In the genomic region with DNA sequence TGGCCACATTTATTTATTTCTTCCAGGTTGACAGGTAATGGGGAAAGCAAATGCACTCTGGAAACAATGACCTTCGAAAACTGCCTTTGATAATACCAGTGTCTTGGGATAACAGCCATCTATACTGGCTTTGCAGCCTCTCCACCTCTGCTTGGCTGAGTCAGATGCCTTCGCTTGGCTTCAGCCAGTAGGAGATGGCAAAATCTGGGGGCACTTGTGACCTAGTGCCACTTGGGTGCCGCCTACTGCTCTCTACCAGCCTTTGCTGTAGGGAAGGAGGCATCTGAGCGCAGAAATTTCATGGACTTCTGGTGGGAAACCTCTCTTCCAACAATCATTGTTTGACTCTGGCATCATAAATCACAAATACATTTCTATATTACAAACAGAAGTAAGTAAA, we compare ENCODE assay signal across 15 cellular contexts. TPM values are rescaled to one million over a fixed set of nuclear protein-coding genes. Genes with fewer than 3 reads are reported as not detected.
DNase-seq lines count a peak whose midpoint lies in the region; ATAC-seq and TF ChIP-seq lines count a peak whose summit lies in the region.
"Had no signal": no experiment of that assay in that cellular context is flagged by ENCODE, and none has a peak within 500 bp of the region (broad histone marks: within the 10 kb centered on the region; RNA-seq: fewer than 3 reads in every experiment).

No MANE protein-coding gene starts in this region.

- TF ChIP-seq POLR2A in esophagus squamous epithelium (IDR thresholded peaks at IDR 0.05), result peak in 1 of 4 donors; percentile 22
- TF ChIP-seq POLR2A in body of pancreas (IDR thresholded peaks at IDR 0.05), result no peak

- H3K4me1 ChIP-seq in esophagus squamous epithelium (peaks cover 0 to 40% (median 9%) of the 10 kb centered on the region in 3 donors), body of pancreas (no peaks in the 10 kb centered on the region)

- peak; percentile 72 for DNase-seq in stimulated activated CD4-positive, alpha-beta T cell treated with anti-CD3 and anti-CD28 coated beads, Interleukin-15, amount 100 ng/mL, for 24 hours
- DNase-seq in stimulated activated CD4-positive, alpha-beta T cell treated with anti-CD3 and anti-CD28 coated beads, Interleukin-2, amount 100 ng/mL, for 48 hours, result no peak
- DNase-seq in activated T-helper 1 cell treated with Interleukin-2 at 50 U/mL for 16 hours (ENCODE audit: low read depth) (peak; percentile 48), esophagus squamous epithelium (lab: John Stamatoyannopoulos, UW) (no peak), DMS79 (lab: John Stamatoyannopoulos, UW) (no peak), body of pancreas (no peak)
- DNase-seq: ACHN, DMS53, foreskin fibroblast, islet precursor cell, NCI-H1092 treated with DMSO at 0.1 percent for 48 hours, NCI-H526 treated with DMSO at 0.1 percent for 48 hours had no signal

- TF ChIP-seq CTCF in esophagus squamous epithelium (IDR thresholded peaks at IDR 0.05) (no peak), body of pancreas (IDR thresholded peaks at IDR 0.05) (no peak)

- peak overlapping the region in 3 of 4 donors; percentile 29 to 64 (median 60) for H3K27ac ChIP-seq in esophagus squamous epithelium
- no peak overlapping the region for H3K27ac ChIP-seq in body of pancreas

- H3K9me3 ChIP-seq in esophagus squamous epithelium, result no peaks in the 10 kb centered on the region
- H3K9me3 ChIP-seq in body of pancreas, result no peaks in the 10 kb centered on the region

- intact Hi-C loops in esophagus squamous epithelium (cut with DNase I), result no loop called here
- intact Hi-C loops in body of pancreas (cut with DNase I), result no loop called here

- ATAC-seq in GM18520 (IDR thresholded peaks at IDR 0.05; ENCODE audit: unreplicated experiment), result no peak
- ATAC-seq in GM18517 (IDR thresholded peaks at IDR 0.05; ENCODE audit: unreplicated experiment), result no peak
- no peak for ATAC-seq in body of pancreas
- ATAC-seq: SK-N-SH treated with all-trans-retinoic acid at 6 μM for 48 hours had no signal

- whole genome bisulfite sequencing in esophagus squamous epithelium, 2 donors, result 88 to 91% methylated on average over 3 of the region's 4 CpGs
- WGBS in body of pancreas, 2 donors, result 82 to 85% methylated on average over 4 of the region's 4 CpGs

- H3K27me3 ChIP-seq in esophagus squamous epithelium (no peaks in the 10 kb centered on the region), body of pancreas (no peaks in the 10 kb centered on the region)

- H3K36me3 ChIP-seq in esophagus squamous epithelium, result no peaks in the 10 kb centered on the region
- no peaks in the 10 kb centered on the region for H3K36me3 ChIP-seq in body of pancreas (replicated peaks in 1 of 2; ENCODE audit: insufficient read depth in 1 of 2, low read depth in 2 of 2)

- H3K4me3 ChIP-seq in esophagus squamous epithelium, result peak overlapping the region in 1 of 4 donors; percentile 7
- no peak overlapping the region for H3K4me3 ChIP-seq in body of pancreas

RNA-seq across cellular contexts. Expression of a gene that starts 21.8 kb away (rescaled TPM):
- total RNA-seq in esophagus squamous epithelium (10 to 100 TPM in 3 of 4 donors, 1 to 10 TPM in 1; 2.8 to 14.1 (median 11.9) TPM), body of pancreas (1 to 10 TPM; 2.9 to 3.0 TPM)

Comparison
In these comparisons a context has a peak if more than half of its experiments do, and no peak if none do; other contexts are left out.
1. DNase-seq: peak in stimulated activated CD4-positive, alpha-beta T cell treated with anti-CD3 and anti-CD28 coated beads, Interleukin-15, amount 100 ng/mL, for 24 hours (single experiment) and activated T-helper 1 cell treated with Interleukin-2 at 50 U/mL for 16 hours (single experiment); none in stimulated activated CD4-positive, alpha-beta T cell treated with anti-CD3 and anti-CD28 coated beads, Interleukin-2, amount 100 ng/mL, for 48 hours (0 of 2), esophagus squamous epithelium (single experiment), DMS79 (single experiment) and body of pancreas (0 of 4).
2. H3K27ac ChIP-seq: peak in esophagus squamous epithelium (3 of 4); none in body of pancreas (0 of 4).